In the genomic region with DNA sequence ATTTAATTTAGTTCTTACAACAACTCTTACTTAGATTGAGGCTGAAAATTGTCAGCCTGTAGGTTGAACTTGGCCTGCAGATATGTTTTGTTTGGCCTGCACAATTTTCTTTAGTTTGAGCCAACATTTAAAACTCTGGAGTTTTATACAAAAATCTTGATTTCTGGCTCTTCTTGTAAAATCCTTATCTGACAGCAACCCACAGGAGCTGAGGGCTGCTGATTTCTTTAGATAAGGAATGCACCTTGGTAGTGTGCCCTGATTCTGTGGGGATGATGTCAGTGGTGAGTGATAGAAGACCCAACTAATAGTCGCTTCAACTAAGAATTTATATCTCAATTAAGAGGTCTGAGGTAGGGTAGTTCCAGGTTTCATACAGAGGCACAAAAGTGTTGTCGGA, we compare ENCODE assay signal across 1 cellular context.
TF ChIP-seq lines count a peak whose summit lies in the region.

No MANE protein-coding gene starts in this region.

TF ChIP-seq in IMR-90, 13 proteins besides CTCF, POLR2A, EP300 and RAD21 (continued from another document):
- TF ChIP-seq CHD1 (IDR thresholded peaks at IDR 0.05; ENCODE audit: low read depth, low read length): no peak
- no peak for TF ChIP-seq BHLHE40 (IDR thresholded peaks at IDR 0.05; ENCODE audit: low read depth, low read length)
- TF ChIP-seq FOS (IDR thresholded peaks at IDR 0.05; ENCODE audit: low read depth, low read length): no peak
- TF ChIP-seq MAZ (IDR thresholded peaks at IDR 0.05; ENCODE audit: borderline replicate concordance, low read depth, low read length): no peak
- TF ChIP-seq RCOR1 (IDR thresholded peaks at IDR 0.05; ENCODE audit: insufficient replicate concordance, low read length): no peak
- TF ChIP-seq MXI1 (IDR thresholded peaks at IDR 0.05; ENCODE audit: borderline replicate concordance, low read depth, low read length): no peak
- TF ChIP-seq RFX5 (IDR thresholded peaks at IDR 0.05; ENCODE audit: low read depth, low read length): no peak
- TF ChIP-seq NFE2L2 (IDR thresholded peaks at IDR 0.05; ENCODE audit: low read depth, low read length): no peak
